Comparison of ENCODE assay signal across 27 cellular contexts in genomic region chr17:76487451-76488192, GRCh38. TPM values are rescaled to one million over a fixed set of nuclear protein-coding genes. Genes with fewer than 3 reads are reported as not detected.
"Had no signal": no experiment of that assay in that cellular context is flagged by ENCODE, and none has a peak within 500 bp of the region (broad histone marks: within the 10 kb centered on the region; RNA-seq: fewer than 3 reads in every experiment).

No MANE protein-coding gene starts in this region.

- H3K4me3 ChIP-seq: cardiac muscle cell, lung, testis, uterus had no signal

- ATAC-seq: activated CD4-positive, alpha-beta T cell treated with anti-CD3 and anti-CD28 coated beads for 36 hours; activated naive CD8-positive, alpha-beta T cell treated with anti-CD3 and anti-CD28 coated beads, Interleukin-2, amount 50 U/mL, for 24 hours; left lobe of liver; sciatic nerve; T-cell had no signal

- H3K9me3 Mint-ChIP-seq: activated naive CD8-positive, alpha-beta T cell treated with anti-CD3 and anti-CD28 coated beads, Interleukin-2, amount 50 U/mL, for 24 hours; mesothelial cell of epicardium; nephron; T-cell had no signal

- H3K27ac Mint-ChIP-seq: activated CD4-positive, alpha-beta T cell treated with anti-CD3 and anti-CD28 coated beads for 36 hours; activated naive CD8-positive, alpha-beta T cell treated with anti-CD3 and anti-CD28 coated beads, Interleukin-2, amount 50 U/mL, for 24 hours; mesothelial cell of epicardium; nephron; T-cell had no signal

- H3K9me3 ChIP-seq: testis, uterus had no signal

- H3K27ac ChIP-seq: cardiac muscle cell, epithelial cell of prostate, uterus had no signal

- FAIRE-seq: small intestine had no signal

- H3K36me3 ChIP-seq: cardiac muscle cell, uterus had no signal

- H3K27me3 ChIP-seq: cardiac muscle cell, testis, uterus had no signal

- H3K4me3 Mint-ChIP-seq: activated CD4-positive, alpha-beta T cell treated with anti-CD3 and anti-CD28 coated beads for 36 hours; activated naive CD8-positive, alpha-beta T cell treated with anti-CD3 and anti-CD28 coated beads, Interleukin-2, amount 50 U/mL, for 24 hours; mesothelial cell of epicardium; nephron; T-cell had no signal

- H3K27me3 Mint-ChIP-seq: activated CD4-positive, alpha-beta T cell treated with anti-CD3 and anti-CD28 coated beads for 36 hours; activated naive CD8-positive, alpha-beta T cell treated with anti-CD3 and anti-CD28 coated beads, Interleukin-2, amount 50 U/mL, for 24 hours; T-cell had no signal

- H3K4me1 ChIP-seq: uterus had no signal

- DNase-seq: activated CD4-positive, alpha-beta T cell treated with anti-CD3 and anti-CD28 coated beads for 36 hours; activated CD4-positive, alpha-beta T cell treated with anti-CD3 and anti-CD28 coated beads, Interleukin-2, amount 50 U/mL, for 48 hours; activated effector memory CD4-positive, alpha-beta T cell treated with anti-CD3 and anti-CD28 coated beads, Interleukin-2, amount 50 U/mL, for 16 hours; activated naive CD4-positive, alpha-beta T cell treated with anti-CD3 and anti-CD28 coated beads, Interleukin-2, amount 50 U/mL, for 16 hours; activated naive CD8-positive, alpha-beta T cell treated with anti-CD3 and anti-CD28 coated beads, Interleukin-2, amount 50 U/mL, for 24 hours; foreskin fibroblast; occipital lobe; small intestine; stimulated activated CD4-positive, alpha-beta T cell treated with anti-CD3 and anti-CD28 coated beads, Interleukin-2, amount 100 ng/mL, for 24 hours; stimulated activated naive CD4-positive, alpha-beta T cell; T-cell; T-helper 9 cell; testis; trophoblast cell; uterus had no signal

RNA-seq across cellular contexts. Expression of gene AANAT, which starts 20.2 kb away (rescaled TPM):
- total RNA-seq: chondrocyte, fibroblast of lung, glomerular endothelial cell, kidney epithelial cell, left lobe of liver, occipital lobe, sciatic nerve, T-cell, uterus had no signal
- polyA plus RNA-seq: fibroblast of lung, small intestine had no signal

RNA-seq across cellular contexts. Expression of gene CYGB, which starts 49.9 kb away (rescaled TPM):
- total RNA-seq: activated CD4-positive, alpha-beta T cell treated with anti-CD3 and anti-CD28 coated beads for 36 hours; activated CD8-positive, alpha-beta memory T cell treated with anti-CD3 and anti-CD28 coated beads for 36 hours had no signal

RNA-seq across cellular contexts. Expression of gene PRCD, which starts 52.2 kb away (rescaled TPM):
- total RNA-seq: activated CD4-positive, alpha-beta T cell treated with anti-CD3 and anti-CD28 coated beads for 36 hours; kidney epithelial cell had no signal
